20 cellular contexts compared by ENCODE assay signal in the genomic region with DNA sequence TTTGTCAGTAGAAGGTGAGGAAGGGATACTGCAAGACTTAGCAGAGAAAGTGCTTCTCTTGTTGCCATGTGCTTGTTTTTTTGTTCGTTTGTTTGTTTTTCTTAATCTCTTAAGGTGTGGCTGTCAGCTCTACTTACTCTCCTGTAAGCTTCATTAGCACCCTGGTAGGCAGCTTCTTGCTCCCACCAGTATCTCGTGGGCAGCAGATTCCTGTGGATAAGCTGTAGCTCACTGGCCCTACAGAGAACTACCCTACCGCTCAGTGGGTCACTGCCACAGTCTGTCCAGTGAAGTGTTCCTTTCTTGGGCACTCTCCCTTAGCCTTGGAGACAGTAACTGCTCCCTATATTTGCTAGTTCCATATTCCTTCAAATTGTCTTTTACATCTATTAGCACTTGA.
"Had no signal": no experiment of that assay in that cellular context is flagged by ENCODE, and none has a peak within 500 bp of the region (broad histone marks: within the 10 kb centered on the region; RNA-seq: fewer than 3 reads in every experiment).

No MANE protein-coding gene starts in this region.

- H3K27me3 ChIP-seq: cardiac muscle cell, colonic mucosa, hepatocyte, sigmoid colon, suprapubic skin, upper lobe of left lung had no signal

- H3K27me3 Mint-ChIP-seq: activated CD8-positive, alpha-beta memory T cell treated with anti-CD3 and anti-CD28 coated beads, Interleukin-2, amount 10 ng/mL, durations not matched to agents 7 days and 5 days; activated naive CD8-positive, alpha-beta T cell; activated T-cell treated with anti-CD3 and anti-CD28 coated beads, Interleukin-2, amount 50 U/mL, for 24 hours had no signal

- H3K9me3 ChIP-seq: colonic mucosa, mucosa of descending colon, psoas muscle, sigmoid colon, suprapubic skin, upper lobe of left lung had no signal

- H3K27ac Mint-ChIP-seq: activated CD8-positive, alpha-beta memory T cell treated with anti-CD3 and anti-CD28 coated beads, Interleukin-2, amount 10 ng/mL, durations not matched to agents 7 days and 5 days; activated naive CD8-positive, alpha-beta T cell; activated T-cell treated with anti-CD3 and anti-CD28 coated beads, Interleukin-2, amount 50 U/mL, for 24 hours; natural killer cell had no signal

- H3K4me3 ChIP-seq: cardiac muscle cell, colonic mucosa, hepatocyte, mucosa of descending colon, psoas muscle, sigmoid colon, suprapubic skin, upper lobe of left lung had no signal

- DNase-seq: activated CD4-positive, alpha-beta T cell treated with anti-CD3 and anti-CD28 coated beads, Interleukin-2, amount 50 U/mL, for 48 hours; activated CD4-positive, CD25-positive, alpha-beta regulatory T cell treated with anti-CD3 and anti-CD28 coated beads, Interleukin-2, amount 50 U/mL, for 72 hours; activated CD8-positive, alpha-beta memory T cell treated with anti-CD3 and anti-CD28 coated beads, Interleukin-2, amount 10 ng/mL, durations not matched to agents 7 days and 5 days; activated effector memory CD4-positive, alpha-beta T cell treated with anti-CD3 and anti-CD28 coated beads, Interleukin-2, amount 50 U/mL, for 16 hours; activated T-cell treated with anti-CD3 and anti-CD28 coated beads, Interleukin-2, amount 50 U/mL, for 24 hours; colonic mucosa; effector CD4-positive, alpha-beta T cell; mucosa of descending colon; natural killer cell; psoas muscle; sigmoid colon; stimulated activated CD4-positive, alpha-beta T cell treated with anti-CD3 and anti-CD28 coated beads, Interleukin-2, amount 100 ng/mL, for 48 hours; stimulated activated CD8-positive, alpha-beta memory T cell treated with anti-CD3 and anti-CD28 coated beads, Interleukin-4, amount 100 ng/mL, for 48 hours; stimulated activated naive CD8-positive, alpha-beta T cell treated with anti-CD3 and anti-CD28 coated beads, Interleukin-15, Interleukin-2, amounts not matched to agents 100 U/mL and 50 U/mL, for 24 hours; upper lobe of left lung had no signal

- H3K27ac ChIP-seq: cardiac muscle cell, colonic mucosa, epithelial cell of prostate, hepatocyte, psoas muscle, sigmoid colon, suprapubic skin, upper lobe of left lung had no signal

- H3K4me3 Mint-ChIP-seq: activated CD8-positive, alpha-beta memory T cell treated with anti-CD3 and anti-CD28 coated beads, Interleukin-2, amount 10 ng/mL, durations not matched to agents 7 days and 5 days; activated naive CD8-positive, alpha-beta T cell; activated T-cell treated with anti-CD3 and anti-CD28 coated beads, Interleukin-2, amount 50 U/mL, for 24 hours; natural killer cell had no signal

- H3K4me1 ChIP-seq: colonic mucosa, psoas muscle had no signal

- H3K36me3 ChIP-seq: cardiac muscle cell, colonic mucosa, sigmoid colon, suprapubic skin, upper lobe of left lung had no signal
